Comparison of ENCODE assay signal across 28 cellular contexts in genomic region chr1:78950801-78951200, GRCh38. TPM values are rescaled to one million over a fixed set of nuclear protein-coding genes. Genes with fewer than 3 reads are reported as not detected.
"Had no signal": no experiment of that assay in that cellular context is flagged by ENCODE, and none has a peak within 500 bp of the region (broad histone marks: within the 10 kb centered on the region; RNA-seq: fewer than 3 reads in every experiment).

No MANE protein-coding gene starts in this region.

- H3K4me1 Mint-ChIP-seq: activated CD4-positive, alpha-beta T cell treated with anti-CD3 and anti-CD28 coated beads, Interleukin-2, amount 10 ng/mL, durations not matched to agents 24 days and 14 days; activated naive CD8-positive, alpha-beta T cell treated with anti-CD3 and anti-CD28 coated beads for 36 hours; immature natural killer cell; nephron progenitor cell; stimulated activated effector memory CD8-positive, alpha-beta T cell treated with anti-CD3 and anti-CD28 coated beads, Interleukin-12 subunit alpha, Interleukin-12 subunit beta, amount 100 ng/mL, for 72 hours had no signal

- H3K27me3 ChIP-seq: ascending aorta, brain microvascular endothelial cell, heart left ventricle, pancreas, sigmoid colon had no signal

- H3K4me3 ChIP-seq: ascending aorta, heart left ventricle, lung, pancreas, psoas muscle, sigmoid colon, thoracic aorta had no signal

- H3K27ac ChIP-seq: ascending aorta, brain microvascular endothelial cell, heart left ventricle, pancreas, psoas muscle, sigmoid colon, thoracic aorta had no signal

- ATAC-seq: heart left ventricle; left lobe of liver; pancreas; psoas muscle; stimulated activated effector memory CD8-positive, alpha-beta T cell treated with anti-CD3 and anti-CD28 coated beads, Interleukin-12 subunit alpha, Interleukin-12 subunit beta, amount 100 ng/mL, for 72 hours had no signal

- H3K9me3 Mint-ChIP-seq: activated CD4-positive, alpha-beta memory T cell treated with anti-CD3 and anti-CD28 coated beads for 36 hours; activated CD4-positive, alpha-beta T cell treated with anti-CD3 and anti-CD28 coated beads, Interleukin-2, amount 10 ng/mL, durations not matched to agents 24 days and 14 days; activated naive CD4-positive, alpha-beta T cell treated with anti-CD3 and anti-CD28 coated beads for 36 hours; nephron progenitor cell; stimulated activated naive CD8-positive, alpha-beta T cell treated with anti-CD3 and anti-CD28 coated beads, Interleukin-15, Interleukin-2, amounts not matched to agents 100 ng/mL and 50 ng/mL, for 24 hours had no signal

- H3K9me3 ChIP-seq: ascending aorta, heart left ventricle, pancreas, psoas muscle, sigmoid colon, thoracic aorta had no signal

- H3K36me3 ChIP-seq: ascending aorta, brain microvascular endothelial cell, heart left ventricle, pancreas, sigmoid colon, thoracic aorta had no signal

- H3K36me3 Mint-ChIP-seq: activated CD4-positive, alpha-beta memory T cell treated with anti-CD3 and anti-CD28 coated beads for 36 hours; activated naive CD8-positive, alpha-beta T cell treated with anti-CD3 and anti-CD28 coated beads for 36 hours; stimulated activated effector memory CD8-positive, alpha-beta T cell treated with anti-CD3 and anti-CD28 coated beads, Interleukin-12 subunit alpha, Interleukin-12 subunit beta, amount 100 ng/mL, for 72 hours had no signal

- H3K4me1 ChIP-seq: ascending aorta, heart left ventricle, pancreas, psoas muscle, sigmoid colon had no signal

- H3K27ac Mint-ChIP-seq: activated CD4-positive, alpha-beta memory T cell treated with anti-CD3 and anti-CD28 coated beads for 36 hours; activated CD4-positive, alpha-beta T cell treated with anti-CD3 and anti-CD28 coated beads, Interleukin-2, amount 10 ng/mL, durations not matched to agents 24 days and 14 days; activated naive CD4-positive, alpha-beta T cell treated with anti-CD3 and anti-CD28 coated beads for 36 hours; activated naive CD8-positive, alpha-beta T cell treated with anti-CD3 and anti-CD28 coated beads for 36 hours; activated T-helper 1 cell treated with anti-CD3 and anti-CD28 coated beads, Interleukin-12 subunit alpha, Interleukin-12 subunit beta, Interleukin-2, Interleukin-4 antibody, amounts not matched to agents 30 ng/mL and 10 ng/mL and 1 ng/mL, durations not matched to agents 14 hours and 24 hours and 36 hours; immature natural killer cell; nephron progenitor cell; stimulated activated effector memory CD8-positive, alpha-beta T cell treated with anti-CD3 and anti-CD28 coated beads, Interleukin-12 subunit alpha, Interleukin-12 subunit beta, amount 100 ng/mL, for 72 hours; stimulated activated naive CD8-positive, alpha-beta T cell treated with anti-CD3 and anti-CD28 coated beads, Interleukin-15, Interleukin-2, amounts not matched to agents 100 ng/mL and 50 ng/mL, for 24 hours had no signal

- H3K27me3 Mint-ChIP-seq: activated CD4-positive, alpha-beta memory T cell treated with anti-CD3 and anti-CD28 coated beads for 36 hours; activated CD4-positive, alpha-beta T cell treated with anti-CD3 and anti-CD28 coated beads, Interleukin-2, amount 10 ng/mL, durations not matched to agents 24 days and 14 days; activated naive CD8-positive, alpha-beta T cell treated with anti-CD3 and anti-CD28 coated beads for 36 hours; stimulated activated naive CD8-positive, alpha-beta T cell treated with anti-CD3 and anti-CD28 coated beads, Interleukin-15, Interleukin-2, amounts not matched to agents 100 ng/mL and 50 ng/mL, for 24 hours had no signal

- H3K4me3 Mint-ChIP-seq: activated CD4-positive, alpha-beta memory T cell treated with anti-CD3 and anti-CD28 coated beads for 36 hours; activated CD4-positive, alpha-beta T cell treated with anti-CD3 and anti-CD28 coated beads, Interleukin-2, amount 10 ng/mL, durations not matched to agents 24 days and 14 days; activated naive CD4-positive, alpha-beta T cell treated with anti-CD3 and anti-CD28 coated beads for 36 hours; activated naive CD8-positive, alpha-beta T cell treated with anti-CD3 and anti-CD28 coated beads for 36 hours; activated T-helper 1 cell treated with anti-CD3 and anti-CD28 coated beads, Interleukin-12 subunit alpha, Interleukin-12 subunit beta, Interleukin-2, Interleukin-4 antibody, amounts not matched to agents 30 ng/mL and 10 ng/mL and 1 ng/mL, durations not matched to agents 14 hours and 24 hours and 36 hours; immature natural killer cell; nephron progenitor cell; stimulated activated effector memory CD8-positive, alpha-beta T cell treated with anti-CD3 and anti-CD28 coated beads, Interleukin-12 subunit alpha, Interleukin-12 subunit beta, amount 100 ng/mL, for 72 hours; stimulated activated naive CD8-positive, alpha-beta T cell treated with anti-CD3 and anti-CD28 coated beads, Interleukin-15, Interleukin-2, amounts not matched to agents 100 ng/mL and 50 ng/mL, for 24 hours had no signal

- DNase-seq: activated CD4-positive, alpha-beta memory T cell treated with anti-CD3 and anti-CD28 coated beads for 36 hours; activated CD4-positive, alpha-beta T cell treated with anti-CD3 and anti-CD28 coated beads, Interleukin-2, amount 10 ng/mL, durations not matched to agents 24 days and 14 days; activated CD4-positive, CD25-positive, alpha-beta regulatory T cell treated with anti-CD3 and anti-CD28 coated beads, Interleukin-2, amount 50 U/mL, for 72 hours; activated CD8-positive, alpha-beta memory T cell treated with anti-CD3 and anti-CD28 coated beads, Interleukin-2, amount 50 U/mL, for 4 hours; activated effector memory CD4-positive, alpha-beta T cell treated with anti-CD3 and anti-CD28 coated beads, Interleukin-2, amount 50 U/mL, for 16 hours; activated naive CD4-positive, alpha-beta T cell treated with anti-CD3 and anti-CD28 coated beads for 36 hours; activated naive CD8-positive, alpha-beta T cell treated with anti-CD3 and anti-CD28 coated beads for 36 hours; activated T-cell treated with anti-CD3 and anti-CD28 coated beads, Interleukin-2, amount 50 U/mL, for 1 hour; brain microvascular endothelial cell; heart left ventricle; hypothalamus; immature natural killer cell; nephron progenitor cell; pancreas; psoas muscle; sigmoid colon; small intestine; stimulated activated CD4-positive, alpha-beta T cell treated with anti-CD3 and anti-CD28 coated beads, Interleukin-4, amount 100 ng/mL, for 24 hours; T-helper 2 cell; trophoblast cell had no signal

RNA-seq across cellular contexts. Expression of gene ADGRL4, which starts 55.7 kb away (rescaled TPM):
- total RNA-seq: activated CD4-positive, alpha-beta memory T cell treated with anti-CD3 and anti-CD28 coated beads for 36 hours; activated CD4-positive, alpha-beta T cell treated with anti-CD3 and anti-CD28 coated beads, Interleukin-2, amount 10 ng/mL, durations not matched to agents 24 days and 14 days; activated CD8-positive, alpha-beta memory T cell treated with anti-CD3 and anti-CD28 coated beads for 36 hours; activated naive CD4-positive, alpha-beta T cell treated with anti-CD3 and anti-CD28 coated beads for 36 hours; activated naive CD8-positive, alpha-beta T cell treated with anti-CD3 and anti-CD28 coated beads for 36 hours; activated T-helper 1 cell treated with anti-CD3 and anti-CD28 coated beads, Interleukin-12 subunit alpha, Interleukin-12 subunit beta, Interleukin-2, Interleukin-4 antibody, amounts not matched to agents 30 ng/mL and 10 ng/mL and 1 ng/mL, durations not matched to agents 14 hours and 24 hours and 36 hours had no signal
